ENCODE assay signal across 1 cellular context in the genomic region with DNA sequence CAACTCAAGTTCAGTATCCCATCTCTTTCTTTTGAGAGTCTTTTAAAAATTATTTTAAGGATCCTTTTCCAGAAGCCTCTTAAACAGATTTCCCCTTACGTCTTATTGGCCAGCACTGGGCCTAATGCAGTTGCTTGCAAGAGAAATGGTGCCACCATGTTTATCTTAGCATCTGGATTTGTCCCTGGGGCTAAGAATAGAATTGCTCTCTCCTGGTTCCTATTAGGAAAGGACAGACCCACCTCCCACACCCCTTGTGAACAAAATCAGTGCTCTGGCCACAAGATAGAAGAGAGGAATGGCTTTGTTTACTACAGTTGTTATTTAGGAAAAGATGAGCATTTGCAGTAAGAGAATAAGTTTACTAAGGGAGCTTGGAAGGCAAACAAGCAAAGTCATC.
TF ChIP-seq lines count a peak whose summit lies in the region.

No MANE protein-coding gene starts in this region.

TF ChIP-seq in GM23338, 12 proteins besides CTCF, POLR2A, EP300 and RAD21 (continued from another document):
- TF ChIP-seq ZNF462 (CRISPR knock-in tag; IDR thresholded peaks at IDR 0.05) (no peak), NANOG (IDR thresholded peaks at IDR 0.05; ENCODE audit: borderline replicate concordance) (no peak), EZH2 (IDR thresholded peaks at IDR 0.05; ENCODE audit: low read depth, unreplicated experiment) (no peak), ZNF331 (CRISPR knock-in tag; IDR thresholded peaks at IDR 0.05; ENCODE audit: low read depth) (no peak), POLR2AphosphoS5 (IDR thresholded peaks at IDR 0.05; ENCODE audit: low read depth) (no peak), ZNF114 (CRISPR knock-in tag; IDR thresholded peaks at IDR 0.05) (no peak), CREB1 (CRISPR knock-in tag; IDR thresholded peaks at IDR 0.05; ENCODE audit: low read depth) (no peak), EZH2phosphoT487 (IDR thresholded peaks at IDR 0.05; ENCODE audit: unreplicated experiment) (no peak), JUNB (IDR thresholded peaks at IDR 0.05; ENCODE audit: unreplicated experiment) (no peak)
- TF ChIP-seq, protein P1, sequence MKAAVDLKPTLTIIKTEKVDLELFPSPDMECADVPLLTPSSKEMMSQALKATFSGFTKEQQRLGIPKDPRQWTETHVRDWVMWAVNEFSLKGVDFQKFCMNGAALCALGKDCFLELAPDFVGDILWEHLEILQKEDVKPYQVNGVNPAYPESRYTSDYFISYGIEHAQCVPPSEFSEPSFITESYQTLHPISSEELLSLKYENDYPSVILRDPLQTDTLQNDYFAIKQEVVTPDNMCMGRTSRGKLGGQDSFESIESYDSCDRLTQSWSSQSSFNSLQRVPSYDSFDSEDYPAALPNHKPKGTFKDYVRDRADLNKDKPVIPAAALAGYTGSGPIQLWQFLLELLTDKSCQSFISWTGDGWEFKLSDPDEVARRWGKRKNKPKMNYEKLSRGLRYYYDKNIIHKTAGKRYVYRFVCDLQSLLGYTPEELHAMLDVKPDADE (IDR thresholded peaks at IDR 0.05), result no peak
- TF ChIP-seq, protein P2, sequence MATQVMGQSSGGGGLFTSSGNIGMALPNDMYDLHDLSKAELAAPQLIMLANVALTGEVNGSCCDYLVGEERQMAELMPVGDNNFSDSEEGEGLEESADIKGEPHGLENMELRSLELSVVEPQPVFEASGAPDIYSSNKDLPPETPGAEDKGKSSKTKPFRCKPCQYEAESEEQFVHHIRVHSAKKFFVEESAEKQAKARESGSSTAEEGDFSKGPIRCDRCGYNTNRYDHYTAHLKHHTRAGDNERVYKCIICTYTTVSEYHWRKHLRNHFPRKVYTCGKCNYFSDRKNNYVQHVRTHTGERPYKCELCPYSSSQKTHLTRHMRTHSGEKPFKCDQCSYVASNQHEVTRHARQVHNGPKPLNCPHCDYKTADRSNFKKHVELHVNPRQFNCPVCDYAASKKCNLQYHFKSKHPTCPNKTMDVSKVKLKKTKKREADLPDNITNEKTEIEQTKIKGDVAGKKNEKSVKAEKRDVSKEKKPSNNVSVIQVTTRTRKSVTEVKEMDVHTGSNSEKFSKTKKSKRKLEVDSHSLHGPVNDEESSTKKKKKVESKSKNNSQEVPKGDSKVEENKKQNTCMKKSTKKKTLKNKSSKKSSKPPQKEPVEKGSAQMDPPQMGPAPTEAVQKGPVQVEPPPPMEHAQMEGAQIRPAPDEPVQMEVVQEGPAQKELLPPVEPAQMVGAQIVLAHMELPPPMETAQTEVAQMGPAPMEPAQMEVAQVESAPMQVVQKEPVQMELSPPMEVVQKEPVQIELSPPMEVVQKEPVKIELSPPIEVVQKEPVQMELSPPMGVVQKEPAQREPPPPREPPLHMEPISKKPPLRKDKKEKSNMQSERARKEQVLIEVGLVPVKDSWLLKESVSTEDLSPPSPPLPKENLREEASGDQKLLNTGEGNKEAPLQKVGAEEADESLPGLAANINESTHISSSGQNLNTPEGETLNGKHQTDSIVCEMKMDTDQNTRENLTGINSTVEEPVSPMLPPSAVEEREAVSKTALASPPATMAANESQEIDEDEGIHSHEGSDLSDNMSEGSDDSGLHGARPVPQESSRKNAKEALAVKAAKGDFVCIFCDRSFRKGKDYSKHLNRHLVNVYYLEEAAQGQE (IDR thresholded peaks at IDR 0.05; ENCODE audit: unreplicated experiment), result no peak
